In genomic region chr17:2244545-2245525, GRCh38 we compare ENCODE assay signal across 8 cellular contexts. TPM values are rescaled to one million over a fixed set of nuclear protein-coding genes. Genes with fewer than 3 reads are reported as not detected.
DNase-seq lines count a peak whose midpoint lies in the region; ATAC-seq and TF ChIP-seq lines count a peak whose summit lies in the region.

No MANE protein-coding gene starts in this region.

- peak overlapping the region; percentile 53 to 69 for H3K27ac ChIP-seq in left lung

- no peaks in the 10 kb centered on the region for H3K9me3 ChIP-seq in left lung

- H3K4me3 ChIP-seq in left lung: no peak overlapping the region

- DNase-seq in CD1c-positive myeloid dendritic cell (ENCODE audit: extremely low spot score): peak; percentile 84
- peak; percentile 87 for DNase-seq in HEK293T (ENCODE audit: extremely low spot score)
- DNase-seq in NCI-H524 (lab: John Stamatoyannopoulos, UW): peak; percentile 38 to 68
- DNase-seq in activated CD4-positive, alpha-beta T cell treated with anti-CD3 and anti-CD28 coated beads, Interleukin-2, amount 10 ng/mL, durations not matched to agents 24 days and 14 days: peak; percentile 95
- no peak for DNase-seq in chondrocyte (ENCODE audit: low spot score)
- peak; percentile 88 to 95 for DNase-seq in left lung
- DNase-seq in stimulated activated CD4-positive, alpha-beta T cell treated with anti-CD3 and anti-CD28 coated beads, Interleukin-2, amount 100 ng/mL, for 4 hours (ENCODE audit: low read depth): peak; percentile 83

- no peaks in the 10 kb centered on the region for H3K9me3 Mint-ChIP-seq in activated CD4-positive, alpha-beta T cell treated with anti-CD3 and anti-CD28 coated beads, Interleukin-2, amount 10 ng/mL, durations not matched to agents 24 days and 14 days
- H3K9me3 Mint-ChIP-seq in chondrocyte (ENCODE audit: low read depth): no peaks in the 10 kb centered on the region

- intact Hi-C loops in activated CD4-positive, alpha-beta T cell treated with anti-CD3 and anti-CD28 coated beads, Interleukin-2, amount 10 ng/mL, durations not matched to agents 24 days and 14 days (cut with micrococcal nuclease): loop anchor here (1.0 to 5.0 kb wide), 5 partner anchors 30 to 191 kb away; no protein-coding TSS in a partner anchor
- intact Hi-C loops in left lung (cut with DNase I): loop anchor here in 1 of 2 donors (5.0 kb wide), 1 partner anchor 188 kb away; the partner anchor contains the start of gene HIC1

- peaks cover 54% of the 10 kb centered on the region for H3K36me3 Mint-ChIP-seq in activated CD4-positive, alpha-beta T cell treated with anti-CD3 and anti-CD28 coated beads, Interleukin-2, amount 10 ng/mL, durations not matched to agents 24 days and 14 days (ENCODE audit: low read depth)
- H3K36me3 Mint-ChIP-seq in chondrocyte (ENCODE audit: low read depth): peaks cover 10% of the 10 kb centered on the region

- CTCF ChIA-PET in HEK293T (lab: Yijun Ruan, JAX): interaction anchor here (0.6 to 3.5 kb wide), 20 partner anchors 9 to 929 kb away, joined by 3 to 27 read pairs (median 4); partner anchors contain the start of gene HIC1

- peaks cover 70% of the 10 kb centered on the region for H3K4me1 Mint-ChIP-seq in activated CD4-positive, alpha-beta T cell treated with anti-CD3 and anti-CD28 coated beads, Interleukin-2, amount 10 ng/mL, durations not matched to agents 24 days and 14 days
- H3K4me1 Mint-ChIP-seq in chondrocyte (ENCODE audit: low read depth): peaks cover 44% of the 10 kb centered on the region

- peaks cover 0 to 23% of the 10 kb centered on the region in 2 donors for H3K36me3 ChIP-seq in left lung

- POLR2A ChIA-PET in HEK293T (lab: Yijun Ruan, JAX): no interaction called here

- peak overlapping the region; percentile 18 for H3K4me3 Mint-ChIP-seq in activated CD4-positive, alpha-beta T cell treated with anti-CD3 and anti-CD28 coated beads, Interleukin-2, amount 10 ng/mL, durations not matched to agents 24 days and 14 days
- no peak overlapping the region for H3K4me3 Mint-ChIP-seq in chondrocyte (ENCODE audit: unreplicated experiment)

- peaks cover 0 to 10% of the 10 kb centered on the region in 2 donors for H3K4me1 ChIP-seq in left lung

- H3K27ac Mint-ChIP-seq in activated CD4-positive, alpha-beta T cell treated with anti-CD3 and anti-CD28 coated beads, Interleukin-2, amount 10 ng/mL, durations not matched to agents 24 days and 14 days: peak overlapping the region; percentile 81
- peak overlapping the region; percentile 91 for H3K27ac Mint-ChIP-seq in chondrocyte (ENCODE audit: unreplicated experiment)

- no peaks in the 10 kb centered on the region for H3K27me3 Mint-ChIP-seq in activated CD4-positive, alpha-beta T cell treated with anti-CD3 and anti-CD28 coated beads, Interleukin-2, amount 10 ng/mL, durations not matched to agents 24 days and 14 days
- H3K27me3 Mint-ChIP-seq in chondrocyte (ENCODE audit: low read depth): no peaks in the 10 kb centered on the region

- TF ChIP-seq CTCF in chondrocyte (IDR thresholded peaks at IDR 0.05): peak; percentile 99
- peak; percentile 96 to 98 for TF ChIP-seq CTCF in left lung (IDR thresholded peaks at IDR 0.05)

- H3K27me3 ChIP-seq in left lung: no peaks in the 10 kb centered on the region

- peak; percentile 97 for ATAC-seq in left lung
- no peak for ATAC-seq in GM19467 (IDR thresholded peaks at IDR 0.05; ENCODE audit: unreplicated experiment)

TF ChIP-seq in HEK293T, 16 proteins besides CTCF, POLR2A, EP300 and RAD21:
- no peak for TF ChIP-seq BHLHE40 (IDR thresholded peaks at IDR 0.05; ENCODE audit: borderline replicate concordance)
- no peak for TF ChIP-seq TARDBP (IDR thresholded peaks at IDR 0.05)
- TF ChIP-seq NFRKB (IDR thresholded peaks at IDR 0.05): no peak
- TF ChIP-seq FOXA1 (IDR thresholded peaks at IDR 0.05): no peak
- TF ChIP-seq ELF4 (IDR thresholded peaks at IDR 0.05): no peak
- TF ChIP-seq SUZ12 (IDR thresholded peaks at IDR 0.05): no peak
- TF ChIP-seq, protein P1, sequence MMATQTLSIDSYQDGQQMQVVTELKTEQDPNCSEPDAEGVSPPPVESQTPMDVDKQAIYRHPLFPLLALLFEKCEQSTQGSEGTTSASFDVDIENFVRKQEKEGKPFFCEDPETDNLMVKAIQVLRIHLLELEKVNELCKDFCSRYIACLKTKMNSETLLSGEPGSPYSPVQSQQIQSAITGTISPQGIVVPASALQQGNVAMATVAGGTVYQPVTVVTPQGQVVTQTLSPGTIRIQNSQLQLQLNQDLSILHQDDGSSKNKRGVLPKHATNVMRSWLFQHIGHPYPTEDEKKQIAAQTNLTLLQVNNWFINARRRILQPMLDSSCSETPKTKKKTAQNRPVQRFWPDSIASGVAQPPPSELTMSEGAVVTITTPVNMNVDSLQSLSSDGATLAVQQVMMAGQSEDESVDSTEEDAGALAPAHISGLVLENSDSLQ (IDR thresholded peaks at IDR 0.05): no peak
- TF ChIP-seq ARNT (IDR thresholded peaks at IDR 0.05): no peak
- no peak for TF ChIP-seq LEF1 (IDR thresholded peaks at IDR 0.05; ENCODE audit: borderline replicate concordance)
- TF ChIP-seq ZNF384 (IDR thresholded peaks at IDR 0.05): no peak
- no peak for TF ChIP-seq FOXM1 (IDR thresholded peaks at IDR 0.05; ENCODE audit: borderline replicate concordance)
- TF ChIP-seq HDGF (IDR thresholded peaks at IDR 0.05; ENCODE audit: borderline replicate concordance): no peak
- TF ChIP-seq CTBP1 (IDR thresholded peaks at IDR 0.05; ENCODE audit: borderline replicate concordance): no peak
- TF ChIP-seq FOXK2 (IDR thresholded peaks at IDR 0.05): no peak
- no peak for TF ChIP-seq SP1 (IDR thresholded peaks at IDR 0.05)
- TF ChIP-seq L3MBTL2 (conservative IDR thresholded peaks at IDR 0.05): no peak

RNA-seq across cellular contexts. Expression of gene SMG6, which starts 58.8 kb away (rescaled TPM):
- 31.6 and 36.2 TPM in 2 replicates for total RNA-seq in activated CD4-positive, alpha-beta T cell treated with anti-CD3 and anti-CD28 coated beads, Interleukin-2, amount 10 ng/mL, durations not matched to agents 24 days and 14 days
- 28.7 to 33.6 TPM (median 30.1 TPM) in 3 replicates for total RNA-seq in chondrocyte
- 10 to 100 TPM; 27.7 to 32.3 TPM for total RNA-seq in left lung

RNA-seq across cellular contexts. Expression of gene SRR, which starts 58.9 kb away (rescaled TPM):
- total RNA-seq in activated CD4-positive, alpha-beta T cell treated with anti-CD3 and anti-CD28 coated beads, Interleukin-2, amount 10 ng/mL, durations not matched to agents 24 days and 14 days: 13.8 and 15.6 TPM in 2 replicates
- total RNA-seq in chondrocyte: 14.7 to 16.5 TPM (median 14.7 TPM) in 3 replicates
- total RNA-seq in left lung: 10 to 100 TPM in 1 of 2 donors, 1 to 10 TPM in 1; 9.2 to 11.8 TPM
